In genomic region chr4:24560770-24561415, GRCh38 we compare ENCODE assay signal across 17 cellular contexts. TPM values are rescaled to one million over a fixed set of nuclear protein-coding genes. Genes with fewer than 3 reads are reported as not detected.
DNase-seq lines count a peak whose midpoint lies in the region; FAIRE-seq and TF ChIP-seq lines count a peak whose summit lies in the region.
"Had no signal": no experiment of that assay in that cellular context is flagged by ENCODE, and none has a peak within 500 bp of the region (broad histone marks: within the 10 kb centered on the region; RNA-seq: fewer than 3 reads in every experiment).

No MANE protein-coding gene starts in this region.

- TF ChIP-seq POLR2A in uterus (IDR thresholded peaks at IDR 0.05): no peak

- H3K4me3 ChIP-seq in AG10803 (ENCODE audit: low read length) (no peak overlapping the region), SK-N-MC (peak overlapping the region; percentile 28; the same call in 1 of the 2 replicates), uterus (no peak overlapping the region)
- H3K4me3 ChIP-seq: prostate gland, suprapubic skin had no signal

- peaks cover 0 to 5% of the 10 kb centered on the region in 2 donors for H3K4me1 ChIP-seq in uterus
- H3K4me1 ChIP-seq: prostate gland had no signal

- TF ChIP-seq CTCF in AG10803 (conservative IDR thresholded peaks at IDR 0.05; ENCODE audit: low read length) (no peak), uterus (IDR thresholded peaks at IDR 0.05) (no peak)

- no peak for FAIRE-seq in urothelium cell line (lab: Jason Lieb, UNC)
- FAIRE-seq: HTR-8/SVneo, TTC549 had no signal

- H3K36me3 ChIP-seq in SK-N-MC (ENCODE audit: insufficient read depth, low read length) (peaks cover 60% of the 10 kb centered on the region), uterus (no peaks in the 10 kb centered on the region)
- H3K36me3 ChIP-seq: prostate gland had no signal

- 0 out of 2 replicates have a peak overlapping the region, but pooled peaks have one; percentile 42 for H3K27ac ChIP-seq in SK-N-MC
- no peak overlapping the region for H3K27ac ChIP-seq in uterus
- H3K27ac ChIP-seq: brain microvascular endothelial cell, prostate gland, suprapubic skin had no signal

- intact Hi-C loops in uterus (cut with DNase I; ENCODE audit: low total_unique reads): no loop called here

- no peaks in the 10 kb centered on the region for H3K27me3 ChIP-seq in uterus
- H3K27me3 ChIP-seq: brain microvascular endothelial cell, suprapubic skin had no signal

- H3K9me3 ChIP-seq in SK-N-MC (ENCODE audit: low read depth, low read length) (no peaks in the 10 kb centered on the region), uterus (no peaks in the 10 kb centered on the region)
- H3K9me3 ChIP-seq: prostate gland, suprapubic skin had no signal

- peak; percentile 48 for DNase-seq in AG10803 (ENCODE audit: low read depth)
- DNase-seq in ELR (ENCODE audit: low read depth): peak; percentile 42
- DNase-seq in SK-N-MC (ENCODE audit: low read depth, low spot score): peak; percentile 48
- DNase-seq in fibroblast of gingiva (ENCODE audit: low read depth): peak; percentile 6
- no peak for DNase-seq in NCI-H146 (lab: John Stamatoyannopoulos, UW)
- no peak for DNase-seq in urothelium cell line (ENCODE audit: low spot score)
- DNase-seq in uterus: no peak
- DNase-seq: activated CD4-positive, alpha-beta T cell treated with anti-CD3 and anti-CD28 coated beads, Interleukin-2, amount 10 ng/mL, durations not matched to agents 7 days and 5 days; activated naive CD4-positive, alpha-beta T cell treated with anti-CD3 and anti-CD28 coated beads, Interleukin-2, amount 10 ng/mL, durations not matched to agents 7 days and 5 days; brain microvascular endothelial cell; hypothalamus; NCI-H1930; NCI-H510A treated with DMSO at 0.1 percent for 48 hours had no signal

- H3K9ac ChIP-seq in SK-N-MC (ENCODE audit: insufficient read length): no peak overlapping the region

RNA-seq across cellular contexts. Expression of gene DHX15, which starts 23.5 kb away (rescaled TPM):
- 100 to 1,000 TPM; 113 to 334 (median 139) TPM for total RNA-seq in uterus

Comparison
In these comparisons a context has a peak if more than half of its experiments do, and no peak if none do; other contexts are left out.
1. DNase-seq: peak in AG10803 (single experiment), ELR (single experiment), SK-N-MC (single experiment) and fibroblast of gingiva (single experiment); none in NCI-H146 (single experiment), urothelium cell line (single experiment) and uterus (0 of 2).